ENCODE assay signal across 12 cellular contexts in genomic region chr4:85669992-85670548, GRCh38.
DNase-seq lines count a peak whose midpoint lies in the region; ATAC-seq and TF ChIP-seq lines count a peak whose summit lies in the region.
"Had no signal": no experiment of that assay in that cellular context is flagged by ENCODE, and none has a peak within 500 bp of the region (broad histone marks: within the 10 kb centered on the region; RNA-seq: fewer than 3 reads in every experiment).

No MANE protein-coding gene starts in this region.

- intact Hi-C loops in activated B cell treated with CpG ODN at 0.5 μM for 24 hours (cut with micrococcal nuclease) = loop anchor here (1.0 to 5.0 kb wide), 3 partner anchors 10 to 37 kb away; no protein-coding TSS in a partner anchor

- H3K27me3 ChIP-seq in OCI-LY1 (ENCODE audit: insufficient read depth, low read length) (no peaks in the 10 kb centered on the region), neutrophil (no peaks in the 10 kb centered on the region)
- H3K27me3 ChIP-seq: BLaER1 had no signal

- ATAC-seq in activated B cell treated with CpG ODN at 0.5 μM for 24 hours (ENCODE audit: low read depth) (no peak), GM21619 (IDR thresholded peaks at IDR 0.05; ENCODE audit: unreplicated experiment) (no peak), GM18867 (IDR thresholded peaks at IDR 0.05; ENCODE audit: unreplicated experiment) (no peak), HG03175 (IDR thresholded peaks at IDR 0.05; ENCODE audit: unreplicated experiment) (no peak)
- ATAC-seq: GM23338, HepG2 had no signal

- peak overlapping the region; percentile 6 for H3K27ac Mint-ChIP-seq in activated B cell treated with CpG ODN at 0.5 μM for 24 hours
- H3K27ac Mint-ChIP-seq: GM23338 had no signal

- H3K4me3 ChIP-seq in OCI-LY1 (ENCODE audit: low read depth, low read length, poor library complexity, severe bottlenecking) (no peak overlapping the region), neutrophil (ENCODE audit: low read depth in 1 of 2, low read length in 1 of 2) (no peak overlapping the region)
- H3K4me3 ChIP-seq: BLaER1, GM23338 had no signal

- no peaks in the 10 kb centered on the region for H3K9me3 Mint-ChIP-seq in activated B cell treated with CpG ODN at 0.5 μM for 24 hours

- peak overlapping the region; percentile 17; the same call in 1 of the 2 replicates for H3K4me2 ChIP-seq in OCI-LY1 (ENCODE audit: low read length)
- H3K4me2 ChIP-seq: BLaER1, GM23338 had no signal

- H3F3A ChIP-seq in OCI-LY1 (ENCODE audit: insufficient read depth, low read length) = no peaks in the 10 kb centered on the region; the same call in 1 of the 2 replicates

- no peak overlapping the region for H3K4me3 Mint-ChIP-seq in activated B cell treated with CpG ODN at 0.5 μM for 24 hours
- H3K4me3 Mint-ChIP-seq: GM23338 had no signal

- CTCF ChIA-PET in activated B cell treated with CpG ODN at 0.5 μM for 24 hours (lab: Charles Lee) = interaction anchor here (1.0 to 3.2 kb wide), 2 partner anchors 10 to 77 kb away, joined by 4 to 11 read pairs; no protein-coding TSS in a partner anchor

- no peak overlapping the region for H2AFZ ChIP-seq in OCI-LY1 (ENCODE audit: low read length)
- H2AFZ ChIP-seq: GM23338 had no signal

- H3K27ac ChIP-seq in OCI-LY1 (ENCODE audit: low read depth, low read length, poor library complexity, severe bottlenecking) (peak overlapping the region; percentile 66), neutrophil (peak overlapping the region; percentile 31)
- H3K27ac ChIP-seq: BLaER1 had no signal

- peaks cover 31% of the 10 kb centered on the region for H3K36me3 Mint-ChIP-seq in activated B cell treated with CpG ODN at 0.5 μM for 24 hours (ENCODE audit: low read depth)

- H3K27me3 Mint-ChIP-seq in activated B cell treated with CpG ODN at 0.5 μM for 24 hours = no peaks in the 10 kb centered on the region

- peaks cover 79% of the 10 kb centered on the region for H3K4me1 Mint-ChIP-seq in activated B cell treated with CpG ODN at 0.5 μM for 24 hours

- no peaks in the 10 kb centered on the region for H3K9me2 ChIP-seq in OCI-LY1 (ENCODE audit: low read depth, low read length)

- no peak overlapping the region for H3K9ac ChIP-seq in OCI-LY1 (ENCODE audit: low read length)
- H3K9ac ChIP-seq: BLaER1 had no signal

- peaks cover 85% of the 10 kb centered on the region for H3K36me3 ChIP-seq in OCI-LY1 (ENCODE audit: insufficient read depth, low read length)
- no peaks in the 10 kb centered on the region for H3K36me3 ChIP-seq in neutrophil
- H3K36me3 ChIP-seq: BLaER1 had no signal

- H3K9me3 ChIP-seq in OCI-LY1 (ENCODE audit: low read length) (no peaks in the 10 kb centered on the region; the same call in 1 of the 2 replicates), neutrophil (no peaks in the 10 kb centered on the region)

- no peak for DNase-seq in activated B cell treated with CpG ODN at 0.5 μM for 24 hours
- DNase-seq: DMS53, GF-D8, H7 had no signal

- H4K20me1 ChIP-seq in OCI-LY1 (ENCODE audit: insufficient read depth, low read length) = no peaks in the 10 kb centered on the region
- H4K20me1 ChIP-seq: BLaER1 had no signal

- POLR2A ChIA-PET in activated B cell treated with CpG ODN at 0.5 μM for 24 hours (lab: Charles Lee) = interaction anchor here (0.6 to 1.2 kb wide), 3 partner anchors 9 to 71 kb away, joined by 3 read pairs; no protein-coding TSS in a partner anchor

- peaks cover 76% of the 10 kb centered on the region for H3K4me1 ChIP-seq in OCI-LY1 (ENCODE audit: insufficient read depth, low read length, severe bottlenecking)
- H3K4me1 ChIP-seq in neutrophil (ENCODE audit: control insufficient read depth in 1 of 2, insufficient read depth in 1 of 2, low read depth in 1 of 2, low read length in 1 of 2) = peaks cover 57 to 65% of the 10 kb centered on the region in 2 experiments

- TF ChIP-seq CTCF in OCI-LY1 (IDR thresholded peaks at IDR 0.05; ENCODE audit: low read length) = no peak
- TF ChIP-seq CTCF in activated B cell treated with CpG ODN at 0.5 μM for 24 hours (IDR thresholded peaks at IDR 0.05) = no peak
- no peak for TF ChIP-seq CTCF in neutrophil (IDR thresholded peaks at IDR 0.05)

- H3K79me2 ChIP-seq in OCI-LY1 (ENCODE audit: insufficient read depth, low read length) = peaks cover 41% of the 10 kb centered on the region
